In genomic region chr11:18578975-18579598, GRCh38 we compare ENCODE assay signal across 12 cellular contexts. TPM values are rescaled to one million over a fixed set of nuclear protein-coding genes. Genes with fewer than 3 reads are reported as not detected.
DNase-seq lines count a peak whose midpoint lies in the region; ATAC-seq and TF ChIP-seq lines count a peak whose summit lies in the region.
"Had no signal": no experiment of that assay in that cellular context is flagged by ENCODE, and none has a peak within 500 bp of the region (broad histone marks: within the 10 kb centered on the region; RNA-seq: fewer than 3 reads in every experiment).

No MANE protein-coding gene starts in this region.

- POLR2A ChIA-PET in naive thymus-derived CD8-positive, alpha-beta T cell (lab: Charles Lee) = no interaction called here

- no peaks in the 10 kb centered on the region for H3K9me3 ChIP-seq in effector memory CD4-positive, alpha-beta T cell (ENCODE audit: control insufficient read depth, low read length)
- H3K9me3 ChIP-seq: lower lobe of right lung had no signal

- H3K9me3 Mint-ChIP-seq in naive thymus-derived CD8-positive, alpha-beta T cell = no peaks in the 10 kb centered on the region

- ATAC-seq in GM18907 (IDR thresholded peaks at IDR 0.05; ENCODE audit: unreplicated experiment) (peak; percentile 68), HG03565 (IDR thresholded peaks at IDR 0.05; ENCODE audit: unreplicated experiment) (peak; percentile 59)
- no peak for ATAC-seq in naive thymus-derived CD8-positive, alpha-beta T cell

- H3K4me3 ChIP-seq in effector memory CD4-positive, alpha-beta T cell (ENCODE audit: insufficient read depth, low read depth, low read length, poor library complexity, severe bottlenecking) = peak overlapping the region; percentile 27
- H3K4me3 ChIP-seq: lower lobe of right lung had no signal

- peak overlapping the region in 2 of 10 donors; percentile 28 to 55 for H3K27ac Mint-ChIP-seq in naive thymus-derived CD8-positive, alpha-beta T cell

- H3K27me3 ChIP-seq in effector memory CD4-positive, alpha-beta T cell (replicated peaks; ENCODE audit: control insufficient read depth, insufficient read depth, low read length, poor library complexity, severe bottlenecking) = no peaks in the 10 kb centered on the region

- peaks cover 0 to 6% (median 2%) of the 10 kb centered on the region in 4 donors for H3K4me1 Mint-ChIP-seq in naive thymus-derived CD8-positive, alpha-beta T cell

- TF ChIP-seq CTCF in C4-2B (conservative IDR thresholded peaks at IDR 0.05) = no peak

- H3K27ac ChIP-seq in C4-2B = peak overlapping the region; percentile 31; the same call in 1 of the 2 replicates
- H3K27ac ChIP-seq in effector memory CD4-positive, alpha-beta T cell (ENCODE audit: insufficient read depth, low read length, poor library complexity, severe bottlenecking) = peak overlapping the region; percentile 6
- H3K27ac ChIP-seq: lower lobe of right lung had no signal

- peaks cover 0 to 28% (median 5%) of the 10 kb centered on the region in 3 donors for H3K36me3 Mint-ChIP-seq in naive thymus-derived CD8-positive, alpha-beta T cell

- no peaks in the 10 kb centered on the region for H3K27me3 Mint-ChIP-seq in naive thymus-derived CD8-positive, alpha-beta T cell

- no peaks in the 10 kb centered on the region for H3K36me3 ChIP-seq in effector memory CD4-positive, alpha-beta T cell (ENCODE audit: control insufficient read depth, insufficient read depth, low read length)

- no peak for DNase-seq in effector memory CD4-positive, alpha-beta T cell
- DNase-seq in Ammon's horn (ENCODE audit: low spot score) = no peak
- no peak for DNase-seq in NCI-H2227 treated with DMSO at 0.1 percent for 48 hours (lab: John Stamatoyannopoulos, UW)
- DNase-seq in naive thymus-derived CD8-positive, alpha-beta T cell = no peak
- DNase-seq in activated CD4-positive, alpha-beta T cell treated with anti-CD3 and anti-CD28 coated beads, Interleukin-2, amount 50 U/mL, for 1 hour = no peak
- DNase-seq: activated CD4-positive, alpha-beta T cell treated with anti-CD3 and anti-CD28 coated beads, Interleukin-2, amount 50 U/mL, for 4 hours; lower lobe of right lung; NCI-H2171 treated with DMSO at 0.1 percent for 48 hours; stimulated activated CD4-positive, alpha-beta T cell treated with anti-CD3 and anti-CD28 coated beads, Interleukin-2, amount 100 ng/mL, for 48 hours had no signal

- H3K4me1 ChIP-seq in effector memory CD4-positive, alpha-beta T cell (ENCODE audit: control insufficient read depth, insufficient read depth, low read length, poor library complexity, severe bottlenecking) = no peaks in the 10 kb centered on the region
- H3K4me1 ChIP-seq: lower lobe of right lung had no signal

- H3K4me3 Mint-ChIP-seq in naive thymus-derived CD8-positive, alpha-beta T cell = peak overlapping the region in 2 of 10 donors; percentile 17 to 18

RNA-seq across cellular contexts. Expression of gene UEVLD, which starts 9.4 kb away (rescaled TPM):
- total RNA-seq in naive thymus-derived CD8-positive, alpha-beta T cell = 10 to 100 TPM in 1 of 2 experiments, 1 to 10 TPM in 1; 6.0 to 10.5 TPM
- 1 to 10 TPM; 5.5 to 8.9 (median 6.1) TPM for polyA plus RNA-seq in naive thymus-derived CD8-positive, alpha-beta T cell

RNA-seq across cellular contexts. Expression of gene MISFA, which starts 20.5 kb away (rescaled TPM):
- total RNA-seq in naive thymus-derived CD8-positive, alpha-beta T cell = under 1 TPM in 1 of 2 experiments, not detected in 1; 0.47 TPM
- polyA plus RNA-seq in naive thymus-derived CD8-positive, alpha-beta T cell = under 1 TPM in 1 of 3 donors, not detected in 2; 0.96 TPM

RNA-seq across cellular contexts. Expression of gene TSG101, which starts 52.3 kb away (rescaled TPM):
- 10 to 100 TPM; 42.5 to 45.7 TPM for total RNA-seq in naive thymus-derived CD8-positive, alpha-beta T cell
- 10 to 100 TPM; 31.8 to 58.7 (median 35.8) TPM for polyA plus RNA-seq in naive thymus-derived CD8-positive, alpha-beta T cell

RNA-seq across cellular contexts. Expression of gene SPTY2D1, which starts 55.1 kb away (rescaled TPM):
- 10 to 100 TPM; 17.0 to 20.1 TPM for total RNA-seq in naive thymus-derived CD8-positive, alpha-beta T cell
- polyA plus RNA-seq in naive thymus-derived CD8-positive, alpha-beta T cell = 10 to 100 TPM in 1 of 3 donors, 1 to 10 TPM in 2; 4.7 to 11.0 (median 7.3) TPM

Comparison
In these comparisons a context has a peak if more than half of its experiments do, and no peak if none do; other contexts are left out.
1. ATAC-seq: peak in GM18907 (single experiment) and HG03565 (single experiment); none in naive thymus-derived CD8-positive, alpha-beta T cell (0 of 2).